8 cellular contexts compared by ENCODE assay signal in the genomic region with DNA sequence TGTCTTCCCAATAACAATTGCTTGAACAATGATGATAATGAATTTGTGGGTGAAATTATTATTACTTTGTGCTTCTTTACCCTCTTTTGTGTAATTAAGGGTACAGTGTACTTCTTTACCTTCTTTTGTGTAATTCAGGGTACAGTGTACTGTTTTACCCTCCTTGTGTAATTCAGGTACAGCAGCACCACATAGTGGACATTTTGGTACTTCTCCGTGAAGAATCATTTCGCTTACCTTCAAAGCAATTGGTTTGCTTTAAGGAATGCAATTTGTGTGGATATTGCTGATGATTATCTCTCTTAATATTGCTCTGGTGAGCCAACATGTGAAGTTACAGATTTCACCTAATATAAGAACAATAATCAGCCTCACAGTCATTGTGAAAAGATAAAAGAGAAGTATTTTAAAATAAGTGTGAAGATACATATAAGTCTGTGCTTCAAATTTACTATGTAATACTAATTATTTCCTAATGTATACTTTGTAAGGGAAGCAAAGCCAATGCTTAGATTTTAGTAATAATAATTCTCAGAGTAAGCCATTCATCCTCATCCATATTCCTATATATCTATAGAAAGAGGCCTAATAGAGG. TPM values are rescaled to one million over a fixed set of nuclear protein-coding genes. Genes with fewer than 3 reads are reported as not detected.
A peak's percentile ranks its signal among the peaks of the same experiment; 100 is the strongest.
DNase-seq lines count a peak whose midpoint lies in the region; ATAC-seq, FAIRE-seq and TF ChIP-seq lines count a peak whose summit lies in the region.

No MANE protein-coding gene starts in this region.

- no peak overlapping the region for H3K4me2 ChIP-seq in Karpas-422 (ENCODE audit: low read depth, low read length, poor library complexity, severe bottlenecking)
- H3K4me2 ChIP-seq in SU-DHL-6 (ENCODE audit: low read depth, low read length, poor library complexity, severe bottlenecking): no peak overlapping the region

- no peak overlapping the region for H3K4me3 ChIP-seq in Karpas-422 (ENCODE audit: low read length)
- H3K4me3 ChIP-seq in SU-DHL-6 (ENCODE audit: insufficient read depth, low read length, poor library complexity, severe bottlenecking): no peak overlapping the region

- peak; percentile 86 for ATAC-seq in GM21786 (IDR thresholded peaks at IDR 0.05; ENCODE audit: unreplicated experiment)

- H3K9me2 ChIP-seq in Karpas-422 (replicated peaks; ENCODE audit: insufficient read depth, low read length): no peaks in the 10 kb centered on the region
- no peaks in the 10 kb centered on the region for H3K9me2 ChIP-seq in SU-DHL-6 (replicated peaks; ENCODE audit: insufficient read depth, low read length)

- no peaks in the 10 kb centered on the region for H3K36me3 ChIP-seq in Karpas-422 (ENCODE audit: insufficient read depth, low read length)
- no peaks in the 10 kb centered on the region for H3K36me3 ChIP-seq in SU-DHL-6 (ENCODE audit: low read length)

- peak; percentile 93 for FAIRE-seq in A204.1 (lab: Jason Lieb, UNC)

- H3K27ac ChIP-seq in Karpas-422 (ENCODE audit: low read length) (no peak overlapping the region), SU-DHL-6 (ENCODE audit: low read depth, low read length) (no peak overlapping the region)

- no peaks in the 10 kb centered on the region for H3F3A ChIP-seq in SU-DHL-6 (ENCODE audit: insufficient read depth)

- H2AFZ ChIP-seq in Karpas-422 (ENCODE audit: low read length) (no peak overlapping the region), SU-DHL-6 (ENCODE audit: low read depth, low read length, severe bottlenecking) (no peak overlapping the region)

- peak; percentile 13 for DNase-seq in Daoy (ENCODE audit: low read depth)
- peak; percentile 86 for DNase-seq in Karpas-422
- DNase-seq in fibroblast of peridontal ligament (ENCODE audit: extremely low read depth): peak; percentile 84
- peak; percentile 48 for DNase-seq in non-pigmented ciliary epithelial cell (ENCODE audit: low read depth)
- DNase-seq in cerebellar nuclear complex (lab: John Stamatoyannopoulos, UW): no peak

- no peaks in the 10 kb centered on the region for H4K20me1 ChIP-seq in Karpas-422 (ENCODE audit: insufficient read depth, low read depth, low read length)
- H4K20me1 ChIP-seq in SU-DHL-6 (ENCODE audit: low read depth, low read length): no peaks in the 10 kb centered on the region

- no peaks in the 10 kb centered on the region for H3K79me2 ChIP-seq in Karpas-422 (ENCODE audit: low read length)
- no peaks in the 10 kb centered on the region for H3K79me2 ChIP-seq in SU-DHL-6 (ENCODE audit: insufficient read depth, low read length)

- TF ChIP-seq CTCF in SU-DHL-6 (IDR thresholded peaks at IDR 0.05; ENCODE audit: insufficient read depth, low read length, poor library complexity, severe bottlenecking): peak; percentile 28

- H3K27me3 ChIP-seq in Karpas-422 (ENCODE audit: low read length): no peaks in the 10 kb centered on the region
- H3K27me3 ChIP-seq in SU-DHL-6 (ENCODE audit: low read length): no peaks in the 10 kb centered on the region

- H3K9me3 ChIP-seq in Karpas-422 (ENCODE audit: low read length) (no peaks in the 10 kb centered on the region), SU-DHL-6 (ENCODE audit: insufficient read depth, low read length) (no peaks in the 10 kb centered on the region)

- no peak overlapping the region for H3K9ac ChIP-seq in Karpas-422 (ENCODE audit: low read length)
- H3K9ac ChIP-seq in SU-DHL-6 (ENCODE audit: low read length): no peak overlapping the region

- no peaks in the 10 kb centered on the region for H3K4me1 ChIP-seq in Karpas-422 (ENCODE audit: low read length)

RNA-seq across cellular contexts. Expression of gene SEC24B, which starts 27.2 kb away (rescaled TPM):
- 4.9 and 7.0 TPM in 2 replicates for total RNA-seq in Daoy (2014; rRNA removed; shearing (Covaris generic))
- total RNA-seq in Karpas-422 (2014; rRNA removed; shearing (Covaris generic); ENCODE audit: low replicate concordance): 17.0 and 50.3 TPM in 2 replicates

Comparison
In these comparisons a context has a peak if more than half of its experiments do, and no peak if none do; other contexts are left out.
1. DNase-seq: peak in Daoy (single experiment), Karpas-422 (single experiment), fibroblast of peridontal ligament (single experiment) and non-pigmented ciliary epithelial cell (single experiment); none in cerebellar nuclear complex (0 of 2).